ENCODE assay signal across 7 cellular contexts in the genomic region with DNA sequence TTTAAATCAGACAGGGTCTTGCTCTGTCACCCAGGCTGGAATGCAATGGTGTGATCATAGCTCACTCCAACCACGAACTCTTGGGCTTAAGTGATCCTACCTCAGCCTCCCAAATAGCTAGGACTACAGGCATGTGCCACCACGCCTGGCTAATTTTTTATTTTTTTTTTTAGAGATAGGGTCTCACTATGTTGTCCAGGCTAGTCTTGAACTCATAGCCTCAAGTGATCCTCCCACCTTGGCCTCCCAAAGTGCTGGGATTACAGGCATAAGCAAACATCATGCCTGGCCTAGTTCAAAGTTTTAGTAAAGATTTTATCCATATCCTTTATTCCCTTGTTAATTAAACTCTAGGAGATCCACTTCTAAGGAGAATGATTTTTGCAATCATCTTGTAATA. TPM values are rescaled to one million over a fixed set of nuclear protein-coding genes. Genes with fewer than 3 reads are reported as not detected.
DNase-seq lines count a peak whose midpoint lies in the region; ATAC-seq, FAIRE-seq and TF ChIP-seq lines count a peak whose summit lies in the region.
"Not testable (repeated sequence)": the region's sequence is repeated elsewhere in the genome, so short reads cannot be mapped to it uniquely, and the experiment has no call there.

No MANE protein-coding gene starts in this region.

- H3K27ac ChIP-seq in Panc1 (ENCODE audit: low read length); K562 (ENCODE audit: extremely low read depth, low read depth, low read length); HepG2 (ENCODE audit: extremely low read length, insufficient read depth, low read length); mesenchymal stem cell (ENCODE audit: low read length, poor library complexity, severe bottlenecking): not testable (repeated sequence)
- peak overlapping the region; percentile 44 for H3K27ac ChIP-seq in smooth muscle cell (ENCODE audit: low read depth)

- not testable (repeated sequence) for ATAC-seq in Panc1, K562
- ATAC-seq in HepG2 = peak; percentile 18; the same call in 1 of the 3 replicates

- H3K36me3 ChIP-seq in Caco-2 (ENCODE audit: control insufficient read depth, insufficient read depth, low read length) = not testable (repeated sequence)
- H3K36me3 ChIP-seq in Panc1 (ENCODE audit: control insufficient read depth, insufficient read depth, low read length) (peaks cover 37% of the 10 kb centered on the region), K562 (ENCODE audit: control insufficient read depth, insufficient read depth, low read length) (peaks cover 69% of the 10 kb centered on the region), HepG2 (replicated peaks in 1 of 2; ENCODE audit: control insufficient read depth in 1 of 2, insufficient read depth in 2 of 2, low read length in 2 of 2) (peaks cover 7 to 55% of the 10 kb centered on the region in 2 experiments), mesenchymal stem cell (ENCODE audit: control insufficient read depth in 1 of 2, insufficient read depth in 2 of 2, low read depth in 1 of 2, low read length in 2 of 2) (peaks cover 18 to 86% of the 10 kb centered on the region in 2 experiments), smooth muscle cell (ENCODE audit: low read depth) (peaks cover 62% of the 10 kb centered on the region)

- not testable (repeated sequence) for H3K9me1 ChIP-seq in K562 (ENCODE audit: control insufficient read depth, insufficient read depth, low read length)

- H3K9me3 Mint-ChIP-seq in Caco-2 (ENCODE audit: unreplicated experiment); chondrocyte (ENCODE audit: low read depth): not testable (repeated sequence)

- not testable (repeated sequence) for DNase-seq in Caco-2; Panc1 (ENCODE audit: low read depth, low spot score); K562 (ENCODE audit: extremely low read depth in 1 of 4, low spot score in 3 of 4); chondrocyte (ENCODE audit: low spot score); HepG2 (ENCODE audit: low spot score); mesenchymal stem cell; smooth muscle cell (lab: John Stamatoyannopoulos, UW; ENCODE audit: unreplicated experiment)

- not testable (repeated sequence) for H2BK120ac ChIP-seq in mesenchymal stem cell (ENCODE audit: low read depth, low read length)

- H3K14ac ChIP-seq in mesenchymal stem cell (ENCODE audit: low read length in 2 of 2) = not testable (repeated sequence)

- peaks cover 16% of the 10 kb centered on the region for H3F3A ChIP-seq in smooth muscle cell (ENCODE audit: low read depth)

- H3K9ac ChIP-seq in K562 (ENCODE audit: insufficient read depth in 1 of 2, low read depth in 2 of 2, low read length in 2 of 2); HepG2 (ENCODE audit: insufficient read depth, low read depth, low read length); mesenchymal stem cell (ENCODE audit: low read length); smooth muscle cell (ENCODE audit: low read depth): not testable (repeated sequence)

- not testable (repeated sequence) for H2AK5ac ChIP-seq in mesenchymal stem cell (ENCODE audit: low read length, severe bottlenecking)

- H3K4me3 ChIP-seq in Caco-2 (ENCODE audit: low read depth, low read length); Panc1 (ENCODE audit: low read depth in 2 of 2, low read length in 2 of 2); K562; HepG2 (replicated peaks in 1 of 3; ENCODE audit: insufficient read depth in 1 of 3, low read depth in 2 of 3, low read length in 3 of 3); mesenchymal stem cell (ENCODE audit: insufficient read depth in 1 of 2, low read depth in 1 of 2, low read length in 2 of 2); smooth muscle cell: not testable (repeated sequence)

- not testable (repeated sequence) for H3K79me1 ChIP-seq in mesenchymal stem cell (replicated peaks; ENCODE audit: low read length, poor library complexity, severe bottlenecking)

- not testable (repeated sequence) for H3K27ac Mint-ChIP-seq in Caco-2 (ENCODE audit: unreplicated experiment)
- H3K27ac Mint-ChIP-seq in chondrocyte (ENCODE audit: unreplicated experiment) = peak overlapping the region; percentile 45

- H3K18ac ChIP-seq in mesenchymal stem cell (ENCODE audit: low read depth in 1 of 2, low read length in 2 of 2) = not testable (repeated sequence)

- not testable (repeated sequence) for H3K27me3 ChIP-seq in Caco-2 (replicated peaks; ENCODE audit: control insufficient read depth, insufficient read depth, low read length); Panc1 (ENCODE audit: control insufficient read depth, insufficient read depth, low read length); K562 (ENCODE audit: control insufficient read depth in 2 of 2, insufficient read depth in 2 of 2, low read length in 2 of 2); HepG2 (ENCODE audit: control insufficient read depth in 1 of 2, insufficient read depth in 2 of 2, low read length in 2 of 2); mesenchymal stem cell (ENCODE audit: control insufficient read depth in 1 of 2, insufficient read depth in 1 of 2, low read length in 2 of 2); smooth muscle cell (ENCODE audit: low read depth)

- H2BK12ac ChIP-seq in mesenchymal stem cell (ENCODE audit: low read length in 2 of 2) = not testable (repeated sequence)

- POLR2A ChIA-PET in Caco-2 (lab: Charles Lee); Panc1 (lab: Charles Lee); K562 (lab: Yijun Ruan, JAX); HepG2 (lab: Yijun Ruan, JAX): not testable (repeated sequence)

- TF ChIP-seq RAD21 in K562 (CRISPR knock-in tag; conservative IDR thresholded peaks at IDR 0.05 in 1 of 2, IDR thresholded peaks at IDR 0.05 in 1 of 2); HepG2 (CRISPR knock-in tag; IDR thresholded peaks at IDR 0.05): not testable (repeated sequence)

- not testable (repeated sequence) for H2AFZ ChIP-seq in K562 (ENCODE audit: low read depth, low read length); HepG2 (ENCODE audit: low read length); mesenchymal stem cell (ENCODE audit: low read depth, low read length); smooth muscle cell (ENCODE audit: low read depth)

- not testable (repeated sequence) for H3K9me3 ChIP-seq in Caco-2; Panc1 (ENCODE audit: control insufficient read depth, insufficient read depth, low read depth, low read length); K562 (replicated peaks; ENCODE audit: control insufficient read depth, insufficient read depth, low read depth, low read length); HepG2 (ENCODE audit: low read length); mesenchymal stem cell (ENCODE audit: control insufficient read depth, low read length); smooth muscle cell (replicated peaks; ENCODE audit: low read depth)

- not testable (repeated sequence) for H3K79me2 ChIP-seq in K562 (ENCODE audit: control insufficient read depth, insufficient read depth, low read length); HepG2 (ENCODE audit: insufficient read depth, low read length)
- peaks cover 94% of the 10 kb centered on the region for H3K79me2 ChIP-seq in smooth muscle cell (ENCODE audit: low read depth)

- not testable (repeated sequence) for H3K4me1 Mint-ChIP-seq in Caco-2 (ENCODE audit: low read depth, unreplicated experiment)
- H3K4me1 Mint-ChIP-seq in chondrocyte (ENCODE audit: low read depth) = peaks cover 26% of the 10 kb centered on the region

- H3K36me3 Mint-ChIP-seq in Caco-2 (ENCODE audit: insufficient read depth, unreplicated experiment) = peaks cover 69% of the 10 kb centered on the region
- peaks cover 35% of the 10 kb centered on the region for H3K36me3 Mint-ChIP-seq in chondrocyte (ENCODE audit: low read depth)

- H4K91ac ChIP-seq in mesenchymal stem cell (ENCODE audit: low read length) = not testable (repeated sequence)

- H3K4ac ChIP-seq in mesenchymal stem cell (ENCODE audit: low read depth in 1 of 2, low read length in 2 of 2) = not testable (repeated sequence)

- not testable (repeated sequence) for H4K20me1 ChIP-seq in K562 (replicated peaks; ENCODE audit: control insufficient read depth, insufficient read depth, low read length); HepG2 (ENCODE audit: insufficient read depth, low read length)
- peaks cover 100% of the 10 kb centered on the region for H4K20me1 ChIP-seq in smooth muscle cell (ENCODE audit: low read depth)

- H2BK15ac ChIP-seq in mesenchymal stem cell (ENCODE audit: low read depth, poor library complexity, severe bottlenecking) = not testable (repeated sequence)

- BruUV-seq in Caco-2 (replicated peaks; lab: Mats Ljungman, UMichigan) = TSS peak; percentile 5
- TSS peak; percentile 30 for BruUV-seq in Panc1 (replicated peaks; lab: Mats Ljungman, UMichigan)
- TSS peak; percentile 15 for BruUV-seq in K562 (replicated peaks; lab: Mats Ljungman, UMichigan)
- BruUV-seq in HepG2 (replicated peaks; lab: Mats Ljungman, UMichigan) = not testable (repeated sequence)

- H3K23ac ChIP-seq in mesenchymal stem cell (ENCODE audit: low read length in 2 of 2) = not testable (repeated sequence)

- TF ChIP-seq EP300 in K562 (IDR thresholded peaks at IDR 0.05; ENCODE audit: low read length); HepG2 (IDR thresholded peaks at IDR 0.05; ENCODE audit: low read depth in 2 of 2, low read length in 2 of 2); HepG2 (CRISPR knock-in tag; IDR thresholded peaks at IDR 0.05; ENCODE audit: borderline replicate concordance): not testable (repeated sequence)

- H3K4me2 ChIP-seq in K562 (ENCODE audit: insufficient read depth, low read length); HepG2 (ENCODE audit: low read depth, low read length); mesenchymal stem cell (ENCODE audit: low read length, poor library complexity, severe bottlenecking); smooth muscle cell: not testable (repeated sequence)

- FAIRE-seq in K562 (lab: Jason Lieb, UNC); HepG2 (lab: Jason Lieb, UNC): not testable (repeated sequence)

- H2BK5ac ChIP-seq in mesenchymal stem cell (ENCODE audit: low read depth, low read length, poor library complexity, severe bottlenecking) = peak overlapping the region; percentile 19

- CTCF ChIA-PET in Caco-2 (lab: Charles Lee); Panc1 (lab: Charles Lee); K562 (lab: Yijun Ruan, JAX; ENCODE audit: low intra/inter-chr PET ratio); HepG2 (lab: Yijun Ruan, JAX; ENCODE audit: low intra/inter-chr PET ratio, low total read pairs): not testable (repeated sequence)

- in situ Hi-C loops in Panc1 (cut with HindIII; ENCODE audit: low pct_unique_long_range_greater_than_20kb, low sequenced_read_pairs); K562 (cut with MboI); HepG2 (cut with HindIII; ENCODE audit: extremely low pct_ligation_motif_present, low pct_unique_long_range_greater_than_20kb): not testable (repeated sequence)

- not testable (repeated sequence) for H3K4me3 Mint-ChIP-seq in Caco-2 (ENCODE audit: unreplicated experiment); chondrocyte (ENCODE audit: unreplicated experiment)

- H3K27me3 Mint-ChIP-seq in Caco-2 (ENCODE audit: insufficient read depth, unreplicated experiment); chondrocyte (ENCODE audit: low read depth): not testable (repeated sequence)

- not testable (repeated sequence) for H3K4me1 ChIP-seq in Caco-2; Panc1 (ENCODE audit: control insufficient read depth, insufficient read depth, low read length); K562 (replicated peaks in 1 of 2; ENCODE audit: control insufficient read depth in 2 of 2, insufficient read depth in 2 of 2, low read length in 2 of 2); HepG2 (ENCODE audit: insufficient read depth, low read length); mesenchymal stem cell (ENCODE audit: control insufficient read depth, insufficient read depth, low read depth, low read length); smooth muscle cell (ENCODE audit: low read depth)

- H4K8ac ChIP-seq in mesenchymal stem cell (ENCODE audit: low read length) = not testable (repeated sequence)

- WGBS in K562 (ENCODE audit: insufficient coverage, low coverage, missing lambda C conversion rate) = 96% methylated on average over 2 of the region's 2 CpGs
- WGBS in HepG2 (ENCODE audit: low lambda C conversion rate) = 98% methylated on average over 2 of the region's 2 CpGs
- 100% methylated on average over 2 of the region's 2 CpGs for WGBS in mesenchymal stem cell
- 98% methylated on average over 2 of the region's 2 CpGs for WGBS in smooth muscle cell (ENCODE audit: low lambda C conversion rate)

- not testable (repeated sequence) for TF ChIP-seq POLR2A in K562 (conservative IDR thresholded peaks at IDR 0.05); HepG2 (IDR thresholded peaks at IDR 0.05; ENCODE audit: insufficient read depth in 1 of 2, low read depth in 2 of 2, low read length in 2 of 2)

- TF ChIP-seq CTCF in Caco-2 (IDR thresholded peaks at IDR 0.05; ENCODE audit: insufficient read depth in 1 of 2, low read depth in 1 of 2, low read length in 1 of 2, severe bottlenecking in 1 of 2, unreplicated experiment in 1 of 2); Panc1 (IDR thresholded peaks at IDR 0.05); K562 (IDR thresholded peaks at IDR 0.05 in 2 of 3, conservative IDR thresholded peaks at IDR 0.05 in 1 of 3; ENCODE audit: insufficient read depth in 2 of 3, low read depth in 1 of 3, low read length in 3 of 3); chondrocyte (IDR thresholded peaks at IDR 0.05); HepG2 (CRISPR knock-in tag; IDR thresholded peaks at IDR 0.05); smooth muscle cell (IDR thresholded peaks at IDR 0.05; ENCODE audit: borderline replicate concordance, insufficient read depth, poor library complexity, severe bottlenecking): not testable (repeated sequence)

- intact Hi-C loops in Caco-2 (cut with micrococcal nuclease; ENCODE audit: unreplicated experiment); Panc1 (cut with micrococcal nuclease; ENCODE audit: unreplicated experiment); K562 (cut with micrococcal nuclease); HepG2 (cut with micrococcal nuclease; ENCODE audit: unreplicated experiment): not testable (repeated sequence)

RNA-seq across cellular contexts. Expression of a gene that starts 30.5 kb away (rescaled TPM):
- 175 and 187 TPM in 2 replicates for total RNA-seq in Caco-2 (2022)
- 107 TPM for total RNA-seq in Panc1 (2021; ENCODE audit: unreplicated experiment)
- 73.9 TPM for polyA plus RNA-seq in Panc1 (2012; ENCODE audit: insufficient read length)
- total RNA-seq in K562 (2011; cell fraction: chromatin; rRNA removed; ENCODE audit: low replicate concordance) = 324 and 746 TPM in 2 replicates
- total RNA-seq in K562 (2011; cell fraction: nucleolus; rRNA removed) = 168 and 207 TPM in 2 replicates
- 327 and 417 TPM in 2 replicates for total RNA-seq in K562 (2011; cell fraction: nucleoplasm; rRNA removed)
- total RNA-seq in K562 (2014; rRNA removed) = 78.9 and 96.2 TPM in 2 replicates
- 177 and 187 TPM in 2 replicates for total RNA-seq in K562 (2014; rRNA removed; fragmentation: Illumina TruSeq; extraction: Trizol)
- 176 and 190 TPM in 2 replicates for total RNA-seq in K562 (2015; rRNA removed; fragmentation: Illumina TruSeq; extraction: Trizol)
- total RNA-seq in K562 (2021) = 173 and 174 TPM in 2 replicates
- 224 and 255 TPM in 2 replicates for polyA plus RNA-seq in K562 (2011; rRNA removed)
- polyA plus RNA-seq in K562 (2011; cell fraction: cytosol; rRNA removed) = 176 and 205 TPM in 2 replicates
- polyA plus RNA-seq in K562 (2011; cell fraction: nucleus; rRNA removed) = 129 and 192 TPM in 2 replicates
- 136 and 141 TPM in 2 replicates for polyA plus RNA-seq in K562 (2012)
- polyA plus RNA-seq in K562 (2014; fragmentation: Illumina TruSeq; extraction: Trizol) = 186 and 241 TPM in 2 replicates
- 100 to 1,000 TPM; 106 to 142 TPM for polyA plus RNA-seq in K562 (2014; fragmentation: Nextera tagmentation; extraction: Ambion mirVana)
- 117 and 131 TPM in 2 replicates for polyA plus RNA-seq in K562 (2014; rRNA removed)
- polyA minus RNA-seq in K562 (2011; rRNA and poly(A)+ RNA removed) = 343 and 404 TPM in 2 replicates
- 116 and 145 TPM in 2 replicates for polyA minus RNA-seq in K562 (2011; cell fraction: cytosol; rRNA and poly(A)+ RNA removed)
- polyA minus RNA-seq in K562 (2011; cell fraction: nucleus; rRNA and poly(A)+ RNA removed) = 131 and 236 TPM in 2 replicates
- total RNA-seq in chondrocyte = 406 to 470 TPM (median 421 TPM) in 3 replicates
- 231 and 351 TPM in 2 replicates for total RNA-seq in HepG2 (2016; rRNA removed; fragmentation: Illumina TruSeq; extraction: Trizol)
- total RNA-seq in HepG2 (2016; cell fraction: cytosol; rRNA removed; fragmentation: Illumina TruSeq; extraction: Trizol; ENCODE audit: low read depth) = 153 and 165 TPM in 2 replicates
- total RNA-seq in HepG2 (2016; cell fraction: insoluble cytoplasmic fraction; rRNA removed; fragmentation: Illumina TruSeq; extraction: Trizol) = 221 and 327 TPM in 2 replicates
- 126 and 145 TPM in 2 replicates for total RNA-seq in HepG2 (2016; cell fraction: membrane; rRNA removed; fragmentation: Illumina TruSeq; extraction: Trizol)
- 296 and 335 TPM in 2 replicates for total RNA-seq in HepG2 (2016; cell fraction: nucleus; rRNA removed; fragmentation: Illumina TruSeq; extraction: Trizol)
- polyA plus RNA-seq in HepG2 (2011; rRNA removed) = 367 and 435 TPM in 2 replicates
- 222 and 250 TPM in 2 replicates for polyA plus RNA-seq in HepG2 (2011; cell fraction: cytosol; rRNA removed)
- 292 and 298 TPM in 2 replicates for polyA plus RNA-seq in HepG2 (2011; cell fraction: nucleus; rRNA removed)
- 231 and 278 TPM in 2 replicates for polyA plus RNA-seq in HepG2 (2012)
- 19.0 and 23.6 TPM in 2 replicates for polyA plus RNA-seq in HepG2 (2016; cell fraction: cytosol; fragmentation: Illumina TruSeq; extraction: Trizol; ENCODE audit: low read depth)
- 346 and 349 TPM in 2 replicates for polyA plus RNA-seq in HepG2 (2016; cell fraction: insoluble cytoplasmic fraction; fragmentation: Illumina TruSeq; extraction: Trizol; ENCODE audit: low read depth)
- 56.3 and 61.4 TPM in 2 replicates for polyA plus RNA-seq in HepG2 (2016; cell fraction: membrane; fragmentation: Illumina TruSeq; extraction: Trizol; ENCODE audit: low read depth)
- 365 and 398 TPM in 2 replicates for polyA plus RNA-seq in HepG2 (2016; cell fraction: nucleus; fragmentation: Illumina TruSeq; extraction: Trizol; ENCODE audit: insufficient read depth, low read depth)
- 130 and 600 TPM in 2 replicates for polyA minus RNA-seq in HepG2 (2011; rRNA and poly(A)+ RNA removed; ENCODE audit: low replicate concordance)
- polyA minus RNA-seq in HepG2 (2011; cell fraction: cytosol; rRNA and poly(A)+ RNA removed) = 218 and 219 TPM in 2 replicates
- 778 and 787 TPM in 2 replicates for polyA minus RNA-seq in HepG2 (2011; cell fraction: nucleus; rRNA and poly(A)+ RNA removed)
- 381 TPM for polyA plus RNA-seq in mesenchymal stem cell (2013, experiment 1 of 2)
- 357 TPM for polyA plus RNA-seq in mesenchymal stem cell (2013, experiment 2 of 2)
- total RNA-seq in smooth muscle cell = 490 TPM in 2 replicates
- polyA plus RNA-seq in smooth muscle cell = 315 and 339 TPM in 2 replicates

RNA-seq across cellular contexts. Expression of a gene that starts 40.0 kb away (rescaled TPM):
- 6.8 and 7.9 TPM in 2 replicates for total RNA-seq in Caco-2 (2022)
- total RNA-seq in Panc1 (2021; ENCODE audit: unreplicated experiment) = 3.0 TPM
- 0.90 TPM for polyA plus RNA-seq in Panc1 (2012; ENCODE audit: insufficient read length)
- total RNA-seq in K562 (2011; cell fraction: chromatin; rRNA removed; ENCODE audit: low replicate concordance) = 6.4 and 16.1 TPM in 2 replicates
- total RNA-seq in K562 (2011; cell fraction: nucleolus; rRNA removed) = 6.0 and 6.2 TPM in 2 replicates
- 3.9 and 6.7 TPM in 2 replicates for total RNA-seq in K562 (2011; cell fraction: nucleoplasm; rRNA removed)
- total RNA-seq in K562 (2014; rRNA removed) = 3.4 and 4.7 TPM in 2 replicates
- 5.8 and 6.6 TPM in 2 replicates for total RNA-seq in K562 (2014; rRNA removed; fragmentation: Illumina TruSeq; extraction: Trizol)
- 5.8 and 7.0 TPM in 2 replicates for total RNA-seq in K562 (2015; rRNA removed; fragmentation: Illumina TruSeq; extraction: Trizol)
- 4.5 and 5.4 TPM in 2 replicates for total RNA-seq in K562 (2021)
- polyA plus RNA-seq in K562 (2011; rRNA removed) = 6.0 and 6.9 TPM in 2 replicates
- 1.1 and 1.6 TPM in 2 replicates for polyA plus RNA-seq in K562 (2011; cell fraction: cytosol; rRNA removed)
- 6.2 and 6.5 TPM in 2 replicates for polyA plus RNA-seq in K562 (2011; cell fraction: nucleus; rRNA removed)
- 2.8 and 4.0 TPM in 2 replicates for polyA plus RNA-seq in K562 (2012)
- 3.7 and 3.8 TPM in 2 replicates for polyA plus RNA-seq in K562 (2014; fragmentation: Illumina TruSeq; extraction: Trizol)
- 1 to 10 TPM; 4.8 to 5.6 TPM for polyA plus RNA-seq in K562 (2014; fragmentation: Nextera tagmentation; extraction: Ambion mirVana)
- polyA plus RNA-seq in K562 (2014; rRNA removed) = 3.4 and 5.4 TPM in 2 replicates
- polyA minus RNA-seq in K562 (2011; rRNA and poly(A)+ RNA removed) = 9.3 and 10.3 TPM in 2 replicates
- polyA minus RNA-seq in K562 (2011; cell fraction: cytosol; rRNA and poly(A)+ RNA removed) = 2.6 and 5.6 TPM in 2 replicates
- 4.8 and 9.4 TPM in 2 replicates for polyA minus RNA-seq in K562 (2011; cell fraction: nucleus; rRNA and poly(A)+ RNA removed)
- total RNA-seq in chondrocyte = 3.0 to 4.3 TPM (median 3.6 TPM) in 3 replicates
- 7.2 and 11.4 TPM in 2 replicates for total RNA-seq in HepG2 (2016; rRNA removed; fragmentation: Illumina TruSeq; extraction: Trizol)
- 1.2 and 2.2 TPM in 2 replicates for total RNA-seq in HepG2 (2016; cell fraction: cytosol; rRNA removed; fragmentation: Illumina TruSeq; extraction: Trizol; ENCODE audit: low read depth)
- 7.7 and 12.8 TPM in 2 replicates for total RNA-seq in HepG2 (2016; cell fraction: insoluble cytoplasmic fraction; rRNA removed; fragmentation: Illumina TruSeq; extraction: Trizol)
- total RNA-seq in HepG2 (2016; cell fraction: membrane; rRNA removed; fragmentation: Illumina TruSeq; extraction: Trizol) = 5.3 and 5.5 TPM in 2 replicates
- total RNA-seq in HepG2 (2016; cell fraction: nucleus; rRNA removed; fragmentation: Illumina TruSeq; extraction: Trizol) = 7.6 and 8.8 TPM in 2 replicates
- polyA plus RNA-seq in HepG2 (2011; rRNA removed) = 4.8 and 6.0 TPM in 2 replicates
- polyA plus RNA-seq in HepG2 (2011; cell fraction: cytosol; rRNA removed) = 1.6 and 2.5 TPM in 2 replicates
- polyA plus RNA-seq in HepG2 (2011; cell fraction: nucleus; rRNA removed) = 3.3 and 5.5 TPM in 2 replicates
- 4.3 and 4.8 TPM in 2 replicates for polyA plus RNA-seq in HepG2 (2012)
- 0.57 and 0.67 TPM in 2 replicates for polyA plus RNA-seq in HepG2 (2016; cell fraction: cytosol; fragmentation: Illumina TruSeq; extraction: Trizol; ENCODE audit: low read depth)
- 4.5 and 7.1 TPM in 2 replicates for polyA plus RNA-seq in HepG2 (2016; cell fraction: insoluble cytoplasmic fraction; fragmentation: Illumina TruSeq; extraction: Trizol; ENCODE audit: low read depth)
- 0.98 and 1.1 TPM in 2 replicates for polyA plus RNA-seq in HepG2 (2016; cell fraction: membrane; fragmentation: Illumina TruSeq; extraction: Trizol; ENCODE audit: low read depth)
- polyA plus RNA-seq in HepG2 (2016; cell fraction: nucleus; fragmentation: Illumina TruSeq; extraction: Trizol; ENCODE audit: insufficient read depth, low read depth) = 10.1 and 11.6 TPM in 2 replicates
- polyA minus RNA-seq in HepG2 (2011; rRNA and poly(A)+ RNA removed; ENCODE audit: low replicate concordance) = 3.1 and 5.1 TPM in 2 replicates
- 5.0 and 5.4 TPM in 2 replicates for polyA minus RNA-seq in HepG2 (2011; cell fraction: cytosol; rRNA and poly(A)+ RNA removed)
- polyA minus RNA-seq in HepG2 (2011; cell fraction: nucleus; rRNA and poly(A)+ RNA removed) = 12.1 and 13.3 TPM in 2 replicates
- 1.2 TPM for polyA plus RNA-seq in mesenchymal stem cell (2013, experiment 1 of 2)
- polyA plus RNA-seq in mesenchymal stem cell (2013, experiment 2 of 2) = 1.8 TPM
- total RNA-seq in smooth muscle cell = 4.4 and 7.8 TPM in 2 replicates
- 1.2 and 2.2 TPM in 2 replicates for polyA plus RNA-seq in smooth muscle cell
